1 cellular context compared by ENCODE assay signal in the genomic region with DNA sequence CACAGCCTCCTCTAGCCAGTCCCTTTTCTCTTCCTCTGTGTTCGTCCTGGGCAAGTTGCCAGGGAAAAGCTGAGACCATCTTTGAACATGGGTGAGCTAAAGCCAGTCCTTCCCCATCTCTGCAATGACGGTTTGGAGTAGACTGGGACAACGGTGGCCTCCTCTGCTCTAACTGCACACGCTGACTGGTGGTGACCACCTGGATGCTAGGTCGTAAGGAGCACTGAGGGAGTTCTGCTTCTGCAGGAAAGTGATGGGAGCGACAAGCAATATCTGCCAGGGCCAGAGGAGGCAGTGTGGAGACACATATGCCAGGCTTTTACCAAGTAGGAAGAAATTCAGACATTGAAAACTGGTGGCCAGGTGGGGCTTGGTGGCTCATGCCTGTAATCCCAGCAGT.
TF ChIP-seq lines count a peak whose summit lies in the region.

No MANE protein-coding gene starts in this region.

TF ChIP-seq in A549, 52 proteins besides CTCF, POLR2A, EP300 and RAD21 (continued from another document):
- no peak for TF ChIP-seq ZNF302 (CRISPR knock-in tag; IDR thresholded peaks at IDR 0.05)
- no peak for TF ChIP-seq CBX8 (IDR thresholded peaks at IDR 0.05)
- TF ChIP-seq NPAS2 (CRISPR knock-in tag; IDR thresholded peaks at IDR 0.05; ENCODE audit: borderline replicate concordance) = no peak
